Comparison of ENCODE assay signal across 8 cellular contexts in genomic region chr5:32489791-32490581, GRCh38. TPM values are rescaled to one million over a fixed set of nuclear protein-coding genes. Genes with fewer than 3 reads are reported as not detected.
DNase-seq lines count a peak whose midpoint lies in the region; ATAC-seq and TF ChIP-seq lines count a peak whose summit lies in the region.

No MANE protein-coding gene starts in this region.

- no peaks in the 10 kb centered on the region for H3K9me3 ChIP-seq in mesenchymal stem cell (ENCODE audit: control insufficient read depth, low read length)

- H3K36me3 Mint-ChIP-seq in activated CD8-positive, alpha-beta T cell treated with anti-CD3 and anti-CD28 coated beads for 36 hours (ENCODE audit: low read depth): no peaks in the 10 kb centered on the region

- H3K4me2 ChIP-seq in mesenchymal stem cell (ENCODE audit: low read length, poor library complexity, severe bottlenecking): no peak overlapping the region

- H2BK120ac ChIP-seq in mesenchymal stem cell (ENCODE audit: low read depth, low read length): no peak overlapping the region

- H3K79me1 ChIP-seq in mesenchymal stem cell (replicated peaks; ENCODE audit: low read length, poor library complexity, severe bottlenecking): no peaks in the 10 kb centered on the region

- WGBS in mesenchymal stem cell: 37% methylated on average over 8 of the region's 10 CpGs

- H3K4me1 ChIP-seq in mesenchymal stem cell (ENCODE audit: control insufficient read depth, insufficient read depth, low read depth, low read length): no peaks in the 10 kb centered on the region

- peak; percentile 76 for ATAC-seq in activated CD8-positive, alpha-beta T cell treated with anti-CD3 and anti-CD28 coated beads for 36 hours
- ATAC-seq in GM18519 (IDR thresholded peaks at IDR 0.05; ENCODE audit: low FRiP score, unreplicated experiment): no peak

- H2AFZ ChIP-seq in mesenchymal stem cell (ENCODE audit: low read depth, low read length): no peak overlapping the region

- H4K91ac ChIP-seq in mesenchymal stem cell (ENCODE audit: low read length): no peak overlapping the region

- no peak overlapping the region for H2BK12ac ChIP-seq in mesenchymal stem cell (ENCODE audit: low read length in 2 of 2)

- no peak overlapping the region for H3K23ac ChIP-seq in mesenchymal stem cell (ENCODE audit: low read length in 2 of 2)

- no peak overlapping the region for H3K27ac ChIP-seq in mesenchymal stem cell (ENCODE audit: low read length, poor library complexity, severe bottlenecking)

- no peak overlapping the region for H2BK15ac ChIP-seq in mesenchymal stem cell (ENCODE audit: low read depth, poor library complexity, severe bottlenecking)

- H3K4ac ChIP-seq in mesenchymal stem cell (ENCODE audit: low read depth in 1 of 2, low read length in 2 of 2): no peak overlapping the region

- H3K9ac ChIP-seq in mesenchymal stem cell (ENCODE audit: low read length): peak overlapping the region; percentile 61

- no peak overlapping the region for H2AK5ac ChIP-seq in mesenchymal stem cell (ENCODE audit: low read length, severe bottlenecking)

- peaks cover 0 to 6% of the 10 kb centered on the region in 2 experiments for H3K27me3 ChIP-seq in mesenchymal stem cell (ENCODE audit: control insufficient read depth in 1 of 2, insufficient read depth in 1 of 2, low read length in 2 of 2)

- H4K8ac ChIP-seq in mesenchymal stem cell (ENCODE audit: low read length): no peak overlapping the region

- intact Hi-C loops in activated CD8-positive, alpha-beta T cell treated with anti-CD3 and anti-CD28 coated beads for 36 hours (cut with micrococcal nuclease): loop anchor here (1.0 kb wide), 2 partner anchors 100 to 123 kb away; no protein-coding TSS in a partner anchor

- no peaks in the 10 kb centered on the region for H3K27me3 Mint-ChIP-seq in activated CD8-positive, alpha-beta T cell treated with anti-CD3 and anti-CD28 coated beads for 36 hours

- no peaks in the 10 kb centered on the region for H3K4me1 Mint-ChIP-seq in activated CD8-positive, alpha-beta T cell treated with anti-CD3 and anti-CD28 coated beads for 36 hours (ENCODE audit: low read depth)

- POLR2A ChIA-PET in activated CD8-positive, alpha-beta T cell treated with anti-CD3 and anti-CD28 coated beads for 36 hours (lab: Charles Lee): interaction anchor here (0.9 to 1.3 kb wide), 2 partner anchors 39 to 100 kb away, joined by 3 to 6 read pairs; no protein-coding TSS in a partner anchor

- H3K4me3 Mint-ChIP-seq in activated CD8-positive, alpha-beta T cell treated with anti-CD3 and anti-CD28 coated beads for 36 hours: no peak overlapping the region

- DNase-seq in DMS 273 treated with DMSO at 0.1 percent for 48 hours (lab: John Stamatoyannopoulos, UW) (peak; percentile 79), HK-2 (ENCODE audit: unreplicated experiment) (peak; percentile 45), NCI-H82 treated with DMSO at 0.1 percent for 48 hours (lab: John Stamatoyannopoulos, UW; ENCODE audit: unreplicated experiment) (peak; percentile 6), mesenchymal stem cell (peak; percentile 70)
- DNase-seq in activated CD8-positive, alpha-beta T cell treated with anti-CD3 and anti-CD28 coated beads for 36 hours: peak; percentile 76
- DNase-seq in effector CD8-positive, alpha-beta T cell (lab: John Stamatoyannopoulos, UW): peak; percentile 58
- DNase-seq in stimulated activated CD8-positive, alpha-beta memory T cell treated with anti-CD3 and anti-CD28 coated beads, Interleukin-15, amount 100 ng/mL, for 24 hours (ENCODE audit: low read depth): peak; percentile 29

- no peak overlapping the region for H2BK5ac ChIP-seq in mesenchymal stem cell (ENCODE audit: low read depth, low read length, poor library complexity, severe bottlenecking)

- H3K14ac ChIP-seq in mesenchymal stem cell (ENCODE audit: low read length in 2 of 2): no peak overlapping the region

- peak overlapping the region in 1 of 2 experiments; percentile 29 for H3K4me3 ChIP-seq in mesenchymal stem cell (ENCODE audit: insufficient read depth in 1 of 2, low read depth in 1 of 2, low read length in 2 of 2)

- H3K9me3 Mint-ChIP-seq in activated CD8-positive, alpha-beta T cell treated with anti-CD3 and anti-CD28 coated beads for 36 hours: no peaks in the 10 kb centered on the region

- peak; percentile 93 for TF ChIP-seq CTCF in activated CD8-positive, alpha-beta T cell treated with anti-CD3 and anti-CD28 coated beads for 36 hours (IDR thresholded peaks at IDR 0.05)

- no peaks in the 10 kb centered on the region for H3K36me3 ChIP-seq in mesenchymal stem cell (ENCODE audit: control insufficient read depth in 1 of 2, insufficient read depth in 2 of 2, low read depth in 1 of 2, low read length in 2 of 2)

- H3K18ac ChIP-seq in mesenchymal stem cell (ENCODE audit: low read depth in 1 of 2, low read length in 2 of 2): no peak overlapping the region

- H3K27ac Mint-ChIP-seq in activated CD8-positive, alpha-beta T cell treated with anti-CD3 and anti-CD28 coated beads for 36 hours: no peak overlapping the region

- CTCF ChIA-PET in activated CD8-positive, alpha-beta T cell treated with anti-CD3 and anti-CD28 coated beads for 36 hours (lab: Charles Lee): interaction anchor here (0.6 to 5.8 kb wide), 55 partner anchors 9 to 1073 kb away, joined by 3 to 182 read pairs (median 4); partner anchors contain the start of gene SUB1

RNA-seq across cellular contexts. Expression of gene ZFR, which starts 45.4 kb away (rescaled TPM):
- 10 to 100 TPM; 56.8 to 59.2 TPM for total RNA-seq in activated CD8-positive, alpha-beta T cell treated with anti-CD3 and anti-CD28 coated beads for 36 hours
- 46.5 TPM for polyA plus RNA-seq in mesenchymal stem cell (2013, experiment 1 of 2)
- polyA plus RNA-seq in mesenchymal stem cell (2013, experiment 2 of 2): 47.9 TPM

Comparison
In these comparisons a context has a peak if more than half of its experiments do, and no peak if none do; other contexts are left out.
1. DNase-seq: peak in every context shown above with its lines; median percentile 79 in DMS 273 treated with DMSO at 0.1 percent for 48 hours; 76 in activated CD8-positive, alpha-beta T cell treated with anti-CD3 and anti-CD28 coated beads for 36 hours; 70 in mesenchymal stem cell; 58 in effector CD8-positive, alpha-beta T cell; 45 in HK-2; 29 in stimulated activated CD8-positive, alpha-beta memory T cell treated with anti-CD3 and anti-CD28 coated beads, Interleukin-15, amount 100 ng/mL, for 24 hours; 6 in NCI-H82 treated with DMSO at 0.1 percent for 48 hours.